Comparison of ENCODE assay signal across 8 cellular contexts in the genomic region with DNA sequence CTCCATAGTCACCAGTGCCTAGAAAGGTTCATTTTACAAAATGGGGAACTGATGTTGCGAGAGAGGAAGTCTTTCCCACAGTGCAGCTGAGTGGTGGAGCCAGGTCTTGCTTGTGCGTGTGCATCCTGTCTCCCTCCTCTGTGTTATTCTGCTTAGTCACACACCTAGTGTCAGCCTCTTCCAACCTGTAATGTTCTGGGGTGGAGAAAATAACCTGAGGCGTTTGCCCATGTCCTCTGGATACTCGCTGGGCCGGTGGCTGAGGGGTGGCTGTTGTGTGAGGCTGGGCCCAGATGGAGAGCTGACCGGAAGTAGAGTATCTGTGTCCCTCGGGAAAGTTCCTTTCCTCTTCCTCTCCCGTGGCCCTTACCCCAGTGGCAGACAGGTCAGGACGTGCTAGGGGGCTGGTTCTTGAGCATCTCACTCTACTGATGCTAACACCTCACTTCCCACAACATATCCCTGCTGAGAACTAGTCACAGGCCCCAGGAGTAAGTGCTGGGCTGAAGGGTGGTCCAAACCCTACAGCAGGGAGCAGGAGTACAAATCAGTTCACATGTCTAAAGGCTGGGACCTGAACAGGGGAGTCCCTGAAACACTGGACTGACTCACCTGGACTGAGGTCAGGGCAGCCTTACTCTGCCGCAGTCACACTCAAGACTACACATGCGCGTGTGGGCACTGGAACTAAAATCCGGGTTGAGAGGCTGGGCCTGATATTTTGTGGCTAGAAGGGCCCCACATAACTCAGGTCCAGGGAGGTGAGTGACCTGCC. TPM values are rescaled to one million over a fixed set of nuclear protein-coding genes. Genes with fewer than 3 reads are reported as not detected.
A peak's percentile ranks its signal among the peaks of the same experiment; 100 is the strongest.
DNase-seq lines count a peak whose midpoint lies in the region; ATAC-seq and TF ChIP-seq lines count a peak whose summit lies in the region.

No MANE protein-coding gene starts in this region.

- H3K4me2 ChIP-seq in OCI-LY3 (ENCODE audit: low read length) = peak overlapping the region; percentile 35

- peak overlapping the region in 1 of 2 donors; percentile 56 for H3K27ac Mint-ChIP-seq in effector memory CD8-positive, alpha-beta T cell

- H3K36me3 Mint-ChIP-seq in effector memory CD8-positive, alpha-beta T cell (ENCODE audit: insufficient read depth) = peaks cover 43% of the 10 kb centered on the region

- no peaks in the 10 kb centered on the region for H3K27me3 Mint-ChIP-seq in effector memory CD8-positive, alpha-beta T cell

- H3K4me3 ChIP-seq in OCI-LY3 (ENCODE audit: low read length) = no peak overlapping the region

- H2AFZ ChIP-seq in OCI-LY3 (ENCODE audit: low read depth, low read length) = no peak overlapping the region

- H3K9ac ChIP-seq in OCI-LY3 (ENCODE audit: low read length) = peak overlapping the region; percentile 27; the same call in 1 of the 2 replicates

- H3K27me3 ChIP-seq in OCI-LY3 (ENCODE audit: low read depth, low read length) = no peaks in the 10 kb centered on the region

- H3K4me1 ChIP-seq in OCI-LY3 (ENCODE audit: low read length) = peaks cover 13% of the 10 kb centered on the region

- no peak overlapping the region for H3K4me3 Mint-ChIP-seq in effector memory CD8-positive, alpha-beta T cell

- H3K4me1 Mint-ChIP-seq in effector memory CD8-positive, alpha-beta T cell (ENCODE audit: low read depth in 2 of 2) = peaks cover 6 to 11% of the 10 kb centered on the region in 2 donors

- peak; percentile 63 for ATAC-seq in effector memory CD8-positive, alpha-beta T cell (replicated peaks)
- ATAC-seq in GM19351 (IDR thresholded peaks at IDR 0.05; ENCODE audit: unreplicated experiment) = no peak
- ATAC-seq in HG03469 (IDR thresholded peaks at IDR 0.05; ENCODE audit: unreplicated experiment) = no peak

- DNase-seq in GM13976 (ENCODE audit: low spot score) (peak; percentile 61), pons (ENCODE audit: low spot score) (peak; percentile 56), NCI-H446 treated with DMSO at 0.1 percent for 48 hours (lab: John Stamatoyannopoulos, UW) (no peak), H4 (ENCODE audit: low spot score) (no peak)
- DNase-seq in effector memory CD8-positive, alpha-beta T cell = no peak

- in situ Hi-C loops in GM13976 (cut with MboI; ENCODE audit: low sequenced_read_pairs, unreplicated experiment) = no loop called here

- H3K36me3 ChIP-seq in OCI-LY3 (replicated peaks; ENCODE audit: low read depth, low read length) = peaks cover 56% of the 10 kb centered on the region

- peak overlapping the region; percentile 65 for H3K27ac ChIP-seq in OCI-LY3 (ENCODE audit: low read length)

- H3K9me3 ChIP-seq in OCI-LY3 (ENCODE audit: insufficient read depth, low read length) = no peaks in the 10 kb centered on the region

- H4K20me1 ChIP-seq in OCI-LY3 (ENCODE audit: insufficient read depth, low read length) = no peaks in the 10 kb centered on the region

- H3K79me2 ChIP-seq in OCI-LY3 (ENCODE audit: low read length) = no peaks in the 10 kb centered on the region

- H3K9me3 Mint-ChIP-seq in effector memory CD8-positive, alpha-beta T cell = no peaks in the 10 kb centered on the region

- TF ChIP-seq CTCF in GM13976 (IDR thresholded peaks at IDR 0.05; ENCODE audit: borderline replicate concordance, control extremely low read depth, extremely low read depth, insufficient read depth, missing control alignments) = no peak
- no peak for TF ChIP-seq CTCF in OCI-LY3 (IDR thresholded peaks at IDR 0.05; ENCODE audit: low read depth, low read length)

RNA-seq across cellular contexts. Expression of a gene that starts 7.0 kb away (rescaled TPM):
- 314 and 332 TPM in 2 replicates for total RNA-seq in H4 (2014; rRNA removed; shearing (Covaris generic))

RNA-seq across cellular contexts. Expression of a gene that starts 20.2 kb away (rescaled TPM):
- 122 and 133 TPM in 2 replicates for total RNA-seq in H4 (2014; rRNA removed; shearing (Covaris generic))

RNA-seq across cellular contexts. Expression of a gene that starts 22.1 kb away (rescaled TPM):
- 93.8 and 93.9 TPM in 2 replicates for total RNA-seq in H4 (2014; rRNA removed; shearing (Covaris generic))

RNA-seq across cellular contexts. Expression of a gene that starts 26.4 kb away (rescaled TPM):
- 0.06 TPM in 1 of 2 replicates, not detected in the other for total RNA-seq in H4 (2014; rRNA removed; shearing (Covaris generic))

RNA-seq across cellular contexts. Expression of a gene that starts 43.4 kb away (rescaled TPM):
- total RNA-seq in H4 (2014; rRNA removed; shearing (Covaris generic)) = 0.12 TPM in 1 of 2 replicates, not detected in the other

Comparison
In these comparisons a context has a peak if more than half of its experiments do, and no peak if none do; other contexts are left out.
1. DNase-seq: peak in GM13976 (single experiment) and pons (single experiment); none in effector memory CD8-positive, alpha-beta T cell (0 of 3), NCI-H446 treated with DMSO at 0.1 percent for 48 hours (single experiment) and H4 (single experiment).